In the genomic region with DNA sequence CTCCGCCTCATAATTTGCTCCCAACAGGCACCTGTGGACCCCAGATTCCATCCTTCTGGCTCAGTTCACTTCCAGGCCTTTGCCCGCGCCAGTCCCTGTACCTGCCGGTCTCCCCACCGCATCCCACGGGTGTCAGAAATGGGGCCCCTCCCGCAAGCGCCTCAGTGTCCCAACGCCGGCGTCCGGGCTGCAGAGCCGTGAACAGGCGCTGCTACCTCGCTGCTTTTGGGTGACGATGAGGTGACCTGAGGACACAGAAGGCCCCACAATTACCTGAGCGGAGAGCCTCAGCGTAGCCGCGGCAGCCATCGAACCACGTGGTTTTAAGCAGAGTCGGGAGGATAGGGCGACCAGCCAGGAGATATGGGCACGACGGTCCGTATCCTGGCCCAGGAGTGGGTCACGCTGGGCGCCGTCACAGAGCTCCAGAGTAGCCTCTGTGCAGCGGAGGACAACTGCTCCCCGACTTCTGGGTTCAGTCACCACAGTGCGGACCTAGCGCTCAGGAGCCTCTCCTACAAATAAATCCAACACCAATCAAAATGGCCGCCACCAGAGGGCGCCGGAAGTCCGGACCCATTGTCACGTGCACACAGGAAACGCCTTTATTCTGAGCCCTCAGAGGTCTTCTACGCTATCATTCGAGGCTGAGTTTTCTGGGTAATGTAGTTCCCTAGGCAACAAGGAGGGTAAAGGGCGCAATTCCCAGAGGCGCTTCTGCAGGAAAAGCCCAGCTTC, we compare ENCODE assay signal across 8 cellular contexts. TPM values are rescaled to one million over a fixed set of nuclear protein-coding genes. Genes with fewer than 3 reads are reported as not detected.
DNase-seq lines count a peak whose midpoint lies in the region; ATAC-seq and TF ChIP-seq lines count a peak whose summit lies in the region.

ZNF814 (minus strand) TSS at position 544 of the 738 bp plus-strand sequence; CDS start at position 309, 235 bp downstream.

- peak within 1 kb of the TSS; percentile 89 for H3K27ac Mint-ChIP-seq in activated naive CD8-positive, alpha-beta T cell treated with anti-CD3 and anti-CD28 coated beads, Interleukin-2, amount 10 ng/mL, durations not matched to agents 7 days and 5 days

- peak within 1 kb of the TSS; percentile 92 for H3K4me3 ChIP-seq in SU-DHL-6 (ENCODE audit: insufficient read depth, low read length, poor library complexity, severe bottlenecking)
- peak within 1 kb of the TSS; percentile 66 for H3K4me3 ChIP-seq in cardiac muscle cell
- peak within 1 kb of the TSS; percentile 51 for H3K4me3 ChIP-seq in ovary
- peak within 1 kb of the TSS; percentile 76 for H3K4me3 ChIP-seq in thoracic aorta

- TF ChIP-seq POLR2A in GM10847 (IDR thresholded peaks at IDR 0.05; ENCODE audit: extremely low read depth, insufficient read length) (peak; percentile 39), ovary (IDR thresholded peaks at IDR 0.05) (no peak)

- no peaks in the 10 kb centered on the region for H3F3A ChIP-seq in SU-DHL-6 (ENCODE audit: insufficient read depth)

- H3K27ac ChIP-seq in SU-DHL-6 (ENCODE audit: low read depth, low read length) (no peak within 1 kb of the TSS; the same call in 1 of the 2 replicates), cardiac muscle cell (peak within 1 kb of the TSS; percentile 91), ovary (no peak within 1 kb of the TSS), thoracic aorta (no peak within 1 kb of the TSS)

- POLR2A ChIA-PET in activated naive CD8-positive, alpha-beta T cell treated with anti-CD3 and anti-CD28 coated beads, Interleukin-2, amount 10 ng/mL, durations not matched to agents 7 days and 5 days (lab: Charles Lee) = interaction anchor here (0.9 to 2.9 kb wide), 4 partner anchors 28 to 296 kb away, joined by 3 to 12 read pairs (median 8); partner anchors contain the start of genes ZNF417 and ZNF776

- peaks cover 20% of the 10 kb centered on the region for H3K9me3 Mint-ChIP-seq in activated naive CD8-positive, alpha-beta T cell treated with anti-CD3 and anti-CD28 coated beads, Interleukin-2, amount 10 ng/mL, durations not matched to agents 7 days and 5 days

- 1% methylated on average over 38 to 44 of the region's 44 CpGs for whole genome bisulfite sequencing in ovary, 3 donors

- H3K9ac ChIP-seq in SU-DHL-6 (ENCODE audit: low read length) = peak within 1 kb of the TSS; percentile 89

- ATAC-seq in HG03066 (IDR thresholded peaks at IDR 0.05; ENCODE audit: low read depth, unreplicated experiment) (peak; percentile 70), thoracic aorta (ENCODE audit: insufficient number of reproducible peaks, low FRiP score, low read depth) (no peak)
- ATAC-seq in activated naive CD8-positive, alpha-beta T cell treated with anti-CD3 and anti-CD28 coated beads, Interleukin-2, amount 10 ng/mL, durations not matched to agents 7 days and 5 days (ENCODE audit: low read depth) = peak; percentile 89

- H3K4me1 Mint-ChIP-seq in activated naive CD8-positive, alpha-beta T cell treated with anti-CD3 and anti-CD28 coated beads, Interleukin-2, amount 10 ng/mL, durations not matched to agents 7 days and 5 days = peaks cover 18% of the 10 kb centered on the region

- H3K9me3 ChIP-seq in SU-DHL-6 (ENCODE audit: insufficient read depth, low read length) = no peaks in the 10 kb centered on the region
- no peaks in the 10 kb centered on the region for H3K9me3 ChIP-seq in cardiac muscle cell (ENCODE audit: low read depth)
- H3K9me3 ChIP-seq in ovary = peaks cover 0 to 7% of the 10 kb centered on the region in 2 donors
- no peaks in the 10 kb centered on the region for H3K9me3 ChIP-seq in thoracic aorta

- TF ChIP-seq CTCF in SU-DHL-6 (IDR thresholded peaks at IDR 0.05; ENCODE audit: insufficient read depth, low read length, poor library complexity, severe bottlenecking) (no peak), cardiac muscle cell (IDR thresholded peaks at IDR 0.05; ENCODE audit: low read depth, low read length) (peak; percentile 38), ovary (IDR thresholded peaks at IDR 0.05) (peak in 2 of 3 donors; percentile 22 to 53), thoracic aorta (IDR thresholded peaks at IDR 0.05) (peak; percentile 26)

- H2AFZ ChIP-seq in SU-DHL-6 (ENCODE audit: low read depth, low read length, severe bottlenecking) = peak within 1 kb of the TSS; percentile 99

- intact Hi-C loops in ovary (cut with DNase I) = no loop called here

- peaks cover 3% of the 10 kb centered on the region; the same call in 1 of the 2 replicates for H4K20me1 ChIP-seq in SU-DHL-6 (ENCODE audit: low read depth, low read length)

- TF ChIP-seq EP300 in ovary (IDR thresholded peaks at IDR 0.05) = no peak

- H3K36me3 ChIP-seq in SU-DHL-6 (ENCODE audit: low read length) (peaks cover 3% of the 10 kb centered on the region; the same call in 1 of the 2 replicates), cardiac muscle cell (no peaks in the 10 kb centered on the region), ovary (no peaks in the 10 kb centered on the region), thoracic aorta (no peaks in the 10 kb centered on the region)

- H3K27me3 ChIP-seq in SU-DHL-6 (ENCODE audit: low read length) (no peaks in the 10 kb centered on the region), cardiac muscle cell (no peaks in the 10 kb centered on the region), ovary (no peaks in the 10 kb centered on the region), thoracic aorta (replicated peaks; ENCODE audit: insufficient read depth) (no peaks in the 10 kb centered on the region)

- H3K4me3 Mint-ChIP-seq in activated naive CD8-positive, alpha-beta T cell treated with anti-CD3 and anti-CD28 coated beads, Interleukin-2, amount 10 ng/mL, durations not matched to agents 7 days and 5 days = peak within 1 kb of the TSS; percentile 93

- H3K36me3 Mint-ChIP-seq in activated naive CD8-positive, alpha-beta T cell treated with anti-CD3 and anti-CD28 coated beads, Interleukin-2, amount 10 ng/mL, durations not matched to agents 7 days and 5 days = peaks cover 44% of the 10 kb centered on the region

- DNase-seq in activated naive CD8-positive, alpha-beta T cell treated with anti-CD3 and anti-CD28 coated beads, Interleukin-2, amount 10 ng/mL, durations not matched to agents 7 days and 5 days = peak; percentile 87
- DNase-seq in cardiac muscle cell (ENCODE audit: low read depth in 1 of 2, low spot score in 1 of 2) = peak; percentile 91 to 94
- peak; percentile 72 to 85 (median 78) for DNase-seq in ovary
- peak; percentile 3 for DNase-seq in thoracic aorta (ENCODE audit: low spot score)
- DNase-seq in NCI-H2196 (lab: John Stamatoyannopoulos, UW; ENCODE audit: unreplicated experiment) = no peak

- H3K79me2 ChIP-seq in SU-DHL-6 (ENCODE audit: insufficient read depth, low read length) = peaks cover 55% of the 10 kb centered on the region

- H3K4me2 ChIP-seq in SU-DHL-6 (ENCODE audit: low read depth, low read length, poor library complexity, severe bottlenecking) = peak within 1 kb of the TSS; percentile 72

- H3K4me1 ChIP-seq in cardiac muscle cell (ENCODE audit: low read depth) = peaks cover 20% of the 10 kb centered on the region
- no peaks in the 10 kb centered on the region for H3K4me1 ChIP-seq in ovary (ENCODE audit: insufficient read depth)
- no peaks in the 10 kb centered on the region for H3K4me1 ChIP-seq in thoracic aorta (ENCODE audit: control insufficient read depth in 1 of 2, low read depth in 2 of 2)

- H3K9me2 ChIP-seq in SU-DHL-6 (replicated peaks; ENCODE audit: insufficient read depth, low read length) = no peaks in the 10 kb centered on the region

- no peaks in the 10 kb centered on the region for H3K27me3 Mint-ChIP-seq in activated naive CD8-positive, alpha-beta T cell treated with anti-CD3 and anti-CD28 coated beads, Interleukin-2, amount 10 ng/mL, durations not matched to agents 7 days and 5 days

RNA-seq across cellular contexts. Expression of gene ZNF814, which starts in this region (rescaled TPM):
- total RNA-seq in activated naive CD8-positive, alpha-beta T cell treated with anti-CD3 and anti-CD28 coated beads, Interleukin-2, amount 10 ng/mL, durations not matched to agents 7 days and 5 days = 10 to 100 TPM; 38.4 to 43.3 TPM
- total RNA-seq in cardiac muscle cell (13.6 and 14.8 TPM in 2 replicates), ovary (10 to 100 TPM; 10.7 to 31.6 (median 15.5) TPM), thoracic aorta (10 to 100 TPM; 10.9 to 12.7 TPM)
- polyA plus RNA-seq in cardiac muscle cell (32.4 and 45.7 TPM in 2 replicates), ovary (10 to 100 TPM in 1 of 2 donors, 1 to 10 TPM in 1; 4.6 to 10.3 TPM)
